In genomic region chr11:47524200-47524874, GRCh38 we compare ENCODE assay signal across 8 cellular contexts. TPM values are rescaled to one million over a fixed set of nuclear protein-coding genes. Genes with fewer than 3 reads are reported as not detected.
A peak's percentile ranks its signal among the peaks of the same experiment; 100 is the strongest.
DNase-seq lines count a peak whose midpoint lies in the region; ATAC-seq and TF ChIP-seq lines count a peak whose summit lies in the region.

No MANE protein-coding gene starts in this region.

- H2AFZ ChIP-seq in OCI-LY1 (ENCODE audit: low read length), result no peak overlapping the region

- H3K27me3 ChIP-seq in OCI-LY1 (ENCODE audit: insufficient read depth, low read length), result no peaks in the 10 kb centered on the region
- H3K27me3 ChIP-seq in thoracic aorta (replicated peaks; ENCODE audit: insufficient read depth), result no peaks in the 10 kb centered on the region

- peaks cover 16% of the 10 kb centered on the region; the same call in 1 of the 2 replicates for H3K36me3 ChIP-seq in OCI-LY1 (ENCODE audit: insufficient read depth, low read length)
- no peaks in the 10 kb centered on the region for H3K36me3 ChIP-seq in thoracic aorta

- no peaks in the 10 kb centered on the region for H3K9me2 ChIP-seq in OCI-LY1 (ENCODE audit: low read depth, low read length)

- H3K4me3 ChIP-seq in OCI-LY1 (ENCODE audit: low read depth, low read length, poor library complexity, severe bottlenecking), result peak overlapping the region; percentile 35
- peak overlapping the region; percentile 51 for H3K4me3 ChIP-seq in thoracic aorta

- H3K9ac ChIP-seq in OCI-LY1 (ENCODE audit: low read length), result peak overlapping the region; percentile 49

- no peaks in the 10 kb centered on the region for H3K9me3 ChIP-seq in OCI-LY1 (ENCODE audit: low read length)
- H3K9me3 ChIP-seq in thoracic aorta, result no peaks in the 10 kb centered on the region

- H4K20me1 ChIP-seq in OCI-LY1 (ENCODE audit: insufficient read depth, low read length), result no peaks in the 10 kb centered on the region

- peak overlapping the region; percentile 87 for H3K27ac ChIP-seq in OCI-LY1 (ENCODE audit: low read depth, low read length, poor library complexity, severe bottlenecking)
- peak overlapping the region; percentile 73 to 75 for H3K27ac ChIP-seq in thoracic aorta

- H3F3A ChIP-seq in OCI-LY1 (ENCODE audit: insufficient read depth, low read length), result no peaks in the 10 kb centered on the region

- ATAC-seq in GM18511 (IDR thresholded peaks at IDR 0.05; ENCODE audit: unreplicated experiment) (peak; percentile 28), thoracic aorta (ENCODE audit: insufficient number of reproducible peaks, low FRiP score, low read depth) (no peak), GM21515 (IDR thresholded peaks at IDR 0.05; ENCODE audit: unreplicated experiment) (no peak), GM19455 (IDR thresholded peaks at IDR 0.05; ENCODE audit: unreplicated experiment) (no peak)

- peaks cover 93% of the 10 kb centered on the region for H3K79me2 ChIP-seq in OCI-LY1 (ENCODE audit: insufficient read depth, low read length)

- TF ChIP-seq CTCF in OCI-LY1 (IDR thresholded peaks at IDR 0.05; ENCODE audit: low read length), result no peak
- TF ChIP-seq CTCF in thoracic aorta (IDR thresholded peaks at IDR 0.05), result no peak

- DNase-seq in cerebellum (ENCODE audit: low spot score) (peak; percentile 84), lung microvascular endothelial cell (ENCODE audit: low read depth in 2 of 2) (peak; percentile 35 to 40), thoracic aorta (ENCODE audit: low spot score) (no peak), NAMALWA (ENCODE audit: low spot score) (no peak)

- H3K4me1 ChIP-seq in OCI-LY1 (ENCODE audit: insufficient read depth, low read length, severe bottlenecking), result peaks cover 53% of the 10 kb centered on the region
- H3K4me1 ChIP-seq in thoracic aorta (ENCODE audit: control insufficient read depth in 1 of 2, low read depth in 2 of 2), result peaks cover 62 to 85% of the 10 kb centered on the region in 2 donors

- H3K4me2 ChIP-seq in OCI-LY1 (ENCODE audit: low read length), result peak overlapping the region; percentile 63

RNA-seq across cellular contexts. Expression of gene CELF1, which starts 28.6 kb away (rescaled TPM):
- 275 TPM for total RNA-seq in cerebellum
- 55.6 and 75.0 TPM in 2 replicates for total RNA-seq in lung microvascular endothelial cell
- total RNA-seq in thoracic aorta, result 100 to 1,000 TPM; 112 to 114 TPM

RNA-seq across cellular contexts. Expression of gene PTPMT1, which starts 41.1 kb away (rescaled TPM):
- total RNA-seq in cerebellum (19.7 TPM), lung microvascular endothelial cell (57.1 and 75.2 TPM in 2 replicates), thoracic aorta (100 to 1,000 TPM in 1 of 2 donors, 10 to 100 TPM in 1; 69.9 to 112 TPM)

RNA-seq across cellular contexts. Expression of gene KBTBD4, which starts 54.4 kb away (rescaled TPM):
- 24.4 TPM for total RNA-seq in cerebellum
- total RNA-seq in lung microvascular endothelial cell, result 22.7 and 32.9 TPM in 2 replicates
- total RNA-seq in thoracic aorta, result 10 to 100 TPM; 14.9 to 19.1 TPM

RNA-seq across cellular contexts. Expression of gene NDUFS3, which starts 54.5 kb away (rescaled TPM):
- 34.6 TPM for total RNA-seq in cerebellum
- 63.2 and 69.4 TPM in 2 replicates for total RNA-seq in lung microvascular endothelial cell
- 10 to 100 TPM; 29.9 to 75.7 TPM for total RNA-seq in thoracic aorta

Comparison
In these comparisons a context has a peak if more than half of its experiments do, and no peak if none do; other contexts are left out.
1. DNase-seq: peak in cerebellum (single experiment) and lung microvascular endothelial cell (2 of 2); none in thoracic aorta (single experiment) and NAMALWA (single experiment).